In genomic region chr15:39629376-39629775, GRCh38 we compare ENCODE assay signal across 9 cellular contexts. TPM values are rescaled to one million over a fixed set of nuclear protein-coding genes. Genes with fewer than 3 reads are reported as not detected.
DNase-seq lines count a peak whose midpoint lies in the region; ATAC-seq and TF ChIP-seq lines count a peak whose summit lies in the region.
"Had no signal": no experiment of that assay in that cellular context is flagged by ENCODE, and none has a peak within 500 bp of the region (broad histone marks: within the 10 kb centered on the region; RNA-seq: fewer than 3 reads in every experiment).

No MANE protein-coding gene starts in this region.

- TF ChIP-seq CTCF in right atrium auricular region (IDR thresholded peaks at IDR 0.05) (no peak), esophagus muscularis mucosa (IDR thresholded peaks at IDR 0.05) (no peak)

- TF ChIP-seq EP300 in esophagus muscularis mucosa (IDR thresholded peaks at IDR 0.05) = no peak

- WGBS in esophagus muscularis mucosa = 84% methylated on average over 5 of the region's 5 CpGs

- ATAC-seq in GM18502 (IDR thresholded peaks at IDR 0.05; ENCODE audit: poor library complexity, unreplicated experiment) = no peak
- ATAC-seq: Panc1 had no signal

- H3K4me3 ChIP-seq in right atrium auricular region (no peak overlapping the region), SJCRH30 (no peak overlapping the region), esophagus muscularis mucosa (no peak overlapping the region)

- H3K4me1 ChIP-seq in right atrium auricular region (peaks cover 0 to 51% of the 10 kb centered on the region in 2 donors), SJCRH30 (0 out of 2 replicates have a peak, but pooled peaks cover 3% of the 10 kb centered on the region), esophagus muscularis mucosa (peaks cover 34 to 49% (median 40%) of the 10 kb centered on the region in 4 donors)

- DNase-seq in NOMO-1 (lab: John Stamatoyannopoulos, UW; ENCODE audit: unreplicated experiment in 2 of 2) = peak; percentile 47 to 59
- DNase-seq in activated CD8-positive, alpha-beta memory T cell treated with anti-CD3 and anti-CD28 coated beads, Interleukin-2, amount 50 U/mL, for 48 hours = peak; percentile 72
- no peak for DNase-seq in right atrium auricular region (ENCODE audit: low spot score)
- peak; percentile 41 to 45 for DNase-seq in stimulated activated CD8-positive, alpha-beta memory T cell treated with anti-CD3 and anti-CD28 coated beads, Interleukin-7, amount 100 ng/mL, for 1 hour (ENCODE audit: low read depth in 2 of 2)
- no peak for DNase-seq in SJCRH30
- no peak for DNase-seq in SKM-1 (lab: John Stamatoyannopoulos, UW; ENCODE audit: unreplicated experiment)
- no peak for DNase-seq in esophagus muscularis mucosa (ENCODE audit: extremely low spot score)

- intact Hi-C loops in esophagus muscularis mucosa (cut with DNase I) = no loop called here

- peak overlapping the region; percentile 57 to 89 for H3K27ac ChIP-seq in right atrium auricular region
- H3K27ac ChIP-seq in SJCRH30 = no peak overlapping the region
- H3K27ac ChIP-seq in esophagus muscularis mucosa (replicated peaks in 1 of 4) = peak overlapping the region in 2 of 4 donors; percentile 2 to 14

- H3K9me3 ChIP-seq in right atrium auricular region (no peaks in the 10 kb centered on the region), SJCRH30 (replicated peaks) (no peaks in the 10 kb centered on the region), esophagus muscularis mucosa (no peaks in the 10 kb centered on the region)

- no peak for TF ChIP-seq POLR2A in esophagus muscularis mucosa (IDR thresholded peaks at IDR 0.05; ENCODE audit: low read depth)

- H3K27me3 ChIP-seq in right atrium auricular region (no peaks in the 10 kb centered on the region), SJCRH30 (no peaks in the 10 kb centered on the region), esophagus muscularis mucosa (no peaks in the 10 kb centered on the region)

- H3K36me3 ChIP-seq in right atrium auricular region (no peaks in the 10 kb centered on the region), SJCRH30 (no peaks in the 10 kb centered on the region), esophagus muscularis mucosa (no peaks in the 10 kb centered on the region)

RNA-seq across cellular contexts. Expression of gene THBS1, which starts 48.5 kb away (rescaled TPM):
- total RNA-seq in right atrium auricular region (100 to 1,000 TPM in 1 of 2 donors, 10 to 100 TPM in 1; 67.8 to 205 TPM), esophagus muscularis mucosa (1,000 to 10,000 TPM in 1 of 4 donors, 100 to 1,000 TPM in 3; 188 to 4,072 (median 270) TPM)
- 24.3 and 24.4 TPM in 2 replicates for total RNA-seq in SJCRH30 (2014; rRNA removed; shearing (Covaris generic))

Comparison
In these comparisons a context has a peak if more than half of its experiments do, and no peak if none do; other contexts are left out.
1. DNase-seq: peak in NOMO-1 (2 of 2), activated CD8-positive, alpha-beta memory T cell treated with anti-CD3 and anti-CD28 coated beads, Interleukin-2, amount 50 U/mL, for 48 hours (single experiment) and stimulated activated CD8-positive, alpha-beta memory T cell treated with anti-CD3 and anti-CD28 coated beads, Interleukin-7, amount 100 ng/mL, for 1 hour (2 of 2); none in right atrium auricular region (single experiment), SJCRH30 (0 of 2), SKM-1 (single experiment) and esophagus muscularis mucosa (single experiment).